In genomic region chr5:171454549-171454948, GRCh38 we compare ENCODE assay signal across 19 cellular contexts. TPM values are rescaled to one million over a fixed set of nuclear protein-coding genes. Genes with fewer than 3 reads are reported as not detected.
DNase-seq lines count a peak whose midpoint lies in the region; ATAC-seq and TF ChIP-seq lines count a peak whose summit lies in the region.
"Had no signal": no experiment of that assay in that cellular context is flagged by ENCODE, and none has a peak within 500 bp of the region (broad histone marks: within the 10 kb centered on the region; RNA-seq: fewer than 3 reads in every experiment).

No MANE protein-coding gene starts in this region.

- TF ChIP-seq CTCF in heart left ventricle (IDR thresholded peaks at IDR 0.05) (no peak), IMR-90 (conservative IDR thresholded peaks at IDR 0.05; ENCODE audit: low read depth, low read length) (no peak), nephron (IDR thresholded peaks at IDR 0.05; ENCODE audit: unreplicated experiment in 3 of 3) (no peak), colonic mucosa (IDR thresholded peaks at IDR 0.05) (no peak)

- no peak overlapping the region for H2BK15ac ChIP-seq in IMR-90 (ENCODE audit: low read depth, low read length)

- no peak overlapping the region for H3K56ac ChIP-seq in IMR-90 (ENCODE audit: extremely low read depth, insufficient read depth, low read length)

- no peak overlapping the region for H2AK9ac ChIP-seq in IMR-90 (replicated peaks; ENCODE audit: low read depth, low read length, poor library complexity)

- CTCF ChIA-PET in IMR-90 (lab: Yijun Ruan, JAX) = no interaction called here

- H3K36me3 ChIP-seq in heart left ventricle (peaks cover 0 to 27% (median 0%) of the 10 kb centered on the region in 9 donors), IMR-90 (ENCODE audit: control insufficient read depth, insufficient read depth, low read length) (no peaks in the 10 kb centered on the region), colonic mucosa (no peaks in the 10 kb centered on the region)
- H3K36me3 ChIP-seq: BLaER1 had no signal

- no peak overlapping the region for H2BK20ac ChIP-seq in IMR-90 (ENCODE audit: low read depth, low read length)

- no TSS peak for BruUV-seq in IMR-90 (replicated peaks; lab: Mats Ljungman, UMichigan)

- H2AK5ac ChIP-seq in IMR-90 (ENCODE audit: low read depth, low read length) = no peak overlapping the region

- H3K4ac ChIP-seq in IMR-90 (ENCODE audit: low read depth, low read length) = no peak overlapping the region

- intact Hi-C loops in heart left ventricle (cut with DNase I) (no loop called here), right cardiac atrium (cut with DNase I) (no loop called here), IMR-90 (cut with micrococcal nuclease) (no loop called here), colonic mucosa (cut with DNase I) (no loop called here)

- dilution Hi-C loops in IMR-90 (cut with HindIII; ENCODE audit: low sequenced_read_pairs, unreplicated experiment) = no loop called here

- no peak overlapping the region for H4K5ac ChIP-seq in IMR-90 (ENCODE audit: low read depth, low read length)

- no peak overlapping the region for H2BK5ac ChIP-seq in IMR-90 (ENCODE audit: low read depth, low read length, poor library complexity, severe bottlenecking)

- peak in 1 of 5 donors; percentile 46 for DNase-seq in heart left ventricle
- DNase-seq in right cardiac atrium = no peak
- DNase-seq in IMR-90 = no peak
- no peak for DNase-seq in erythroblast (lab: John Stamatoyannopoulos, UW)
- DNase-seq in iPS-NIHi7 (ENCODE audit: extremely low spot score) = no peak
- DNase-seq in colonic mucosa = no peak
- DNase-seq: 8988T; CD4-positive, alpha-beta memory T cell; DMS153; DMS79; GF-D8; H7; HFFc6 had no signal

- H3K9me3 Mint-ChIP-seq in nephron = no peaks in the 10 kb centered on the region
- H3K9me3 Mint-ChIP-seq: GM23338, HFFc6 had no signal

- POLR2A ChIA-PET in IMR-90 (lab: Charles Lee; ENCODE audit: unreplicated experiment) = no interaction called here

- no peak overlapping the region for H3K4me2 ChIP-seq in IMR-90 (ENCODE audit: low read depth, low read length)
- H3K4me2 ChIP-seq: BLaER1, GM23338 had no signal

- no peaks in the 10 kb centered on the region for H4K20me1 ChIP-seq in IMR-90 (ENCODE audit: insufficient read depth, low read length)
- H4K20me1 ChIP-seq: BLaER1 had no signal

- no peaks in the 10 kb centered on the region for H3K79me1 ChIP-seq in IMR-90 (ENCODE audit: low read depth in 1 of 2, low read length in 2 of 2)

- no peak for TF ChIP-seq RAD21 in IMR-90 (IDR thresholded peaks at IDR 0.05; ENCODE audit: low read length)

- 40 to 62% (median 56%) methylated on average over 10 of the region's 10 CpGs for WGBS in heart left ventricle, 4 donors
- WGBS in right cardiac atrium = 59% methylated on average over 10 of the region's 10 CpGs
- 100% methylated on average over 2 of the region's 10 CpGs; no CpG with 5 or more reads in 1 of the 2 experiments for WGBS in IMR-90 (ENCODE audit: extremely low coverage in 2 of 2, insufficient read length in 1 of 2), 2 experiments

- peak overlapping the region; percentile 2 for H2AFZ ChIP-seq in IMR-90 (replicated peaks; ENCODE audit: low read length, poor library complexity)
- H2AFZ ChIP-seq: GM23338 had no signal

- peak overlapping the region in 2 of 12 donors; percentile 41 to 64 for H3K27ac ChIP-seq in heart left ventricle
- no peak overlapping the region for H3K27ac ChIP-seq in right cardiac atrium (ENCODE audit: low read length)
- H3K27ac ChIP-seq in IMR-90 (ENCODE audit: insufficient read depth, low read length) = no peak overlapping the region
- no peak overlapping the region for H3K27ac ChIP-seq in colonic mucosa
- H3K27ac ChIP-seq: BLaER1 had no signal

- no peak overlapping the region for H2BK120ac ChIP-seq in IMR-90 (ENCODE audit: low read depth, low read length)

- no peak overlapping the region for H3K14ac ChIP-seq in IMR-90 (replicated peaks; ENCODE audit: low read depth, low read length)

- H3K36me3 Mint-ChIP-seq in nephron (ENCODE audit: low read depth) = no peaks in the 10 kb centered on the region
- H3K36me3 Mint-ChIP-seq: CD14-positive monocyte; CD4-positive, alpha-beta memory T cell had no signal

- peaks cover 4% of the 10 kb centered on the region; the same call in 1 of the 2 replicates for H3K9me1 ChIP-seq in IMR-90 (ENCODE audit: insufficient read depth, low read length)

- peak overlapping the region in 2 of 3 experiments; percentile 51 to 83 for H3K27ac Mint-ChIP-seq in nephron
- H3K27ac Mint-ChIP-seq: CD4-positive, alpha-beta memory T cell; GM23338; HFFc6 had no signal

- H4K91ac ChIP-seq in IMR-90 (ENCODE audit: insufficient read depth, low read depth, low read length) = no peak overlapping the region

- H3K27me3 Mint-ChIP-seq in nephron (ENCODE audit: low read depth) = peaks cover 49% of the 10 kb centered on the region

- ATAC-seq in heart left ventricle = peak in 3 of 4 donors; percentile 10 to 26 (median 10)
- no peak for ATAC-seq in right cardiac atrium
- no peak for ATAC-seq in IMR-90 (ENCODE audit: low read depth)
- ATAC-seq: GM23338, HCT116, HepG2 had no signal

- no peak overlapping the region for H3K4me3 Mint-ChIP-seq in nephron
- H3K4me3 Mint-ChIP-seq: CD4-positive, alpha-beta memory T cell; GM23338; HFFc6 had no signal

- H4K8ac ChIP-seq in IMR-90 (ENCODE audit: low read depth in 2 of 2, low read length in 2 of 2) = no peak overlapping the region

- in situ Hi-C loops in IMR-90 (cut with MboI; ENCODE audit: low sequenced_read_pairs) = no loop called here

- TF ChIP-seq POLR2A in heart left ventricle (IDR thresholded peaks at IDR 0.05) (no peak), IMR-90 (IDR thresholded peaks at IDR 0.05; ENCODE audit: low read depth, low read length) (no peak), erythroblast (IDR thresholded peaks at IDR 0.05; ENCODE audit: low read length) (no peak)

- H3K9ac ChIP-seq in IMR-90 (ENCODE audit: low read depth, low read length) = no peak overlapping the region
- no peak overlapping the region for H3K9ac ChIP-seq in colonic mucosa (ENCODE audit: low read depth in 2 of 2, low read length in 2 of 2)
- H3K9ac ChIP-seq: BLaER1 had no signal

- no peak overlapping the region for H3K23ac ChIP-seq in IMR-90 (ENCODE audit: low read depth, low read length)

- H3K18ac ChIP-seq in IMR-90 (ENCODE audit: low read depth, low read length) = no peak overlapping the region

- H3K4me1 Mint-ChIP-seq in nephron = peaks cover 30% of the 10 kb centered on the region

- H3K4me1 ChIP-seq in heart left ventricle (peaks cover 0 to 21% (median 6%) of the 10 kb centered on the region in 12 donors), right cardiac atrium (ENCODE audit: control insufficient read depth, insufficient read depth, low read length) (no peaks in the 10 kb centered on the region), IMR-90 (ENCODE audit: control insufficient read depth, insufficient read depth, low read length) (peaks cover 6% of the 10 kb centered on the region; the same call in 1 of the 2 replicates), colonic mucosa (no peaks in the 10 kb centered on the region)
- H3K4me1 ChIP-seq: BLaER1 had no signal

- H3K4me3 ChIP-seq in heart left ventricle = no peak overlapping the region
- H3K4me3 ChIP-seq in right cardiac atrium (ENCODE audit: low read length) = no peak overlapping the region
- H3K4me3 ChIP-seq in IMR-90 (ENCODE audit: insufficient read depth, low read depth, low read length) = no peak overlapping the region
- H3K4me3 ChIP-seq in colonic mucosa = no peak overlapping the region
- H3K4me3 ChIP-seq: BLaER1, GM23338 had no signal

- H3K9me3 ChIP-seq in heart left ventricle = no peaks in the 10 kb centered on the region
- H3K9me3 ChIP-seq in right cardiac atrium (ENCODE audit: control insufficient read depth, low read length) = no peaks in the 10 kb centered on the region
- H3K9me3 ChIP-seq in IMR-90 (ENCODE audit: control insufficient read depth, insufficient read depth, low read length) = no peaks in the 10 kb centered on the region
- H3K9me3 ChIP-seq in colonic mucosa = no peaks in the 10 kb centered on the region
- H3K9me3 ChIP-seq: BLaER1 had no signal

- H3K27me3 ChIP-seq in heart left ventricle (peaks cover 0 to 10% (median 0%) of the 10 kb centered on the region in 9 donors), right cardiac atrium (ENCODE audit: control insufficient read depth, insufficient read depth) (no peaks in the 10 kb centered on the region), IMR-90 (ENCODE audit: control insufficient read depth, insufficient read depth, low read length) (peaks cover 2% of the 10 kb centered on the region; the same call in 1 of the 2 replicates), colonic mucosa (no peaks in the 10 kb centered on the region)

TF ChIP-seq in IMR-90, 13 proteins besides CTCF, POLR2A, EP300 and RAD21 (continues in another document):
- no peak for TF ChIP-seq MXI1 (IDR thresholded peaks at IDR 0.05; ENCODE audit: borderline replicate concordance, low read depth, low read length)
- TF ChIP-seq CEBPB (IDR thresholded peaks at IDR 0.05; ENCODE audit: low read depth, low read length) = no peak
- TF ChIP-seq ELK1 (IDR thresholded peaks at IDR 0.05; ENCODE audit: borderline replicate concordance, low read depth, low read length) = no peak
- TF ChIP-seq RCOR1 (IDR thresholded peaks at IDR 0.05; ENCODE audit: insufficient replicate concordance, low read length) = no peak
- TF ChIP-seq MAZ (IDR thresholded peaks at IDR 0.05; ENCODE audit: borderline replicate concordance, low read depth, low read length) = no peak

RNA-seq across cellular contexts. Expression of gene FGF18, which starts 35.1 kb away (rescaled TPM):
- total RNA-seq in heart left ventricle (10 to 100 TPM in 7 of 9 donors, 1 to 10 TPM in 2; 6.8 to 63.0 (median 23.1) TPM), right cardiac atrium (1 to 10 TPM; 1.3 to 4.3 (median 1.9) TPM), IMR-90 (2012; rRNA removed) (under 0.01 TPM in 1 of 2 replicates, not detected in the other), colonic mucosa (under 1 TPM in 1 of 2 donors, not detected in 1; 0.35 TPM)
- polyA plus RNA-seq in heart left ventricle (1 to 10 TPM; 3.4 to 5.5 TPM), right cardiac atrium (1.2 TPM), IMR-90 (2012; rRNA removed) (0.15 and 0.22 TPM in 2 replicates)
- polyA plus RNA-seq in IMR-90 (2012; cell fraction: cytosol; rRNA removed) = 0.11 TPM in 1 of 2 replicates, not detected in the other
- 0.65 and 0.67 TPM in 2 replicates for polyA plus RNA-seq in IMR-90 (2012; cell fraction: nucleus; rRNA removed; ENCODE audit: low replicate concordance)
- total RNA-seq: HepG2 had no signal
- polyA plus RNA-seq: CD14-positive monocyte, HepG2 had no signal

Comparison
In these comparisons a context has a peak if more than half of its experiments do, and no peak if none do; other contexts are left out.
1. ATAC-seq: peak in heart left ventricle (3 of 4); none in right cardiac atrium (0 of 2) and IMR-90 (single experiment).